1 cellular context compared by ENCODE assay signal in genomic region chr17:32126325-32126724, GRCh38.
TF ChIP-seq lines count a peak whose summit lies in the region.

No MANE protein-coding gene starts in this region.

TF ChIP-seq in GM23338, 12 proteins besides CTCF, POLR2A, EP300 and RAD21 (continued from another document):
- no peak for TF ChIP-seq ZNF462 (CRISPR knock-in tag; IDR thresholded peaks at IDR 0.05)
- no peak for TF ChIP-seq EZH2 (IDR thresholded peaks at IDR 0.05; ENCODE audit: low read depth, unreplicated experiment)
- TF ChIP-seq POLR2AphosphoS5 (IDR thresholded peaks at IDR 0.05; ENCODE audit: low read depth) = no peak
- TF ChIP-seq ZNF331 (CRISPR knock-in tag; IDR thresholded peaks at IDR 0.05; ENCODE audit: low read depth) = no peak
- no peak for TF ChIP-seq EZH2phosphoT487 (IDR thresholded peaks at IDR 0.05; ENCODE audit: unreplicated experiment)
- no peak for TF ChIP-seq JUNB (IDR thresholded peaks at IDR 0.05; ENCODE audit: unreplicated experiment)
- no peak for TF ChIP-seq NANOG (IDR thresholded peaks at IDR 0.05; ENCODE audit: borderline replicate concordance)
- no peak for TF ChIP-seq CREB1 (CRISPR knock-in tag; IDR thresholded peaks at IDR 0.05; ENCODE audit: low read depth)
- no peak for TF ChIP-seq ETS1 (IDR thresholded peaks at IDR 0.05)
- no peak for TF ChIP-seq STAT1 (IDR thresholded peaks at IDR 0.05; ENCODE audit: unreplicated experiment)
- TF ChIP-seq, protein P1, sequence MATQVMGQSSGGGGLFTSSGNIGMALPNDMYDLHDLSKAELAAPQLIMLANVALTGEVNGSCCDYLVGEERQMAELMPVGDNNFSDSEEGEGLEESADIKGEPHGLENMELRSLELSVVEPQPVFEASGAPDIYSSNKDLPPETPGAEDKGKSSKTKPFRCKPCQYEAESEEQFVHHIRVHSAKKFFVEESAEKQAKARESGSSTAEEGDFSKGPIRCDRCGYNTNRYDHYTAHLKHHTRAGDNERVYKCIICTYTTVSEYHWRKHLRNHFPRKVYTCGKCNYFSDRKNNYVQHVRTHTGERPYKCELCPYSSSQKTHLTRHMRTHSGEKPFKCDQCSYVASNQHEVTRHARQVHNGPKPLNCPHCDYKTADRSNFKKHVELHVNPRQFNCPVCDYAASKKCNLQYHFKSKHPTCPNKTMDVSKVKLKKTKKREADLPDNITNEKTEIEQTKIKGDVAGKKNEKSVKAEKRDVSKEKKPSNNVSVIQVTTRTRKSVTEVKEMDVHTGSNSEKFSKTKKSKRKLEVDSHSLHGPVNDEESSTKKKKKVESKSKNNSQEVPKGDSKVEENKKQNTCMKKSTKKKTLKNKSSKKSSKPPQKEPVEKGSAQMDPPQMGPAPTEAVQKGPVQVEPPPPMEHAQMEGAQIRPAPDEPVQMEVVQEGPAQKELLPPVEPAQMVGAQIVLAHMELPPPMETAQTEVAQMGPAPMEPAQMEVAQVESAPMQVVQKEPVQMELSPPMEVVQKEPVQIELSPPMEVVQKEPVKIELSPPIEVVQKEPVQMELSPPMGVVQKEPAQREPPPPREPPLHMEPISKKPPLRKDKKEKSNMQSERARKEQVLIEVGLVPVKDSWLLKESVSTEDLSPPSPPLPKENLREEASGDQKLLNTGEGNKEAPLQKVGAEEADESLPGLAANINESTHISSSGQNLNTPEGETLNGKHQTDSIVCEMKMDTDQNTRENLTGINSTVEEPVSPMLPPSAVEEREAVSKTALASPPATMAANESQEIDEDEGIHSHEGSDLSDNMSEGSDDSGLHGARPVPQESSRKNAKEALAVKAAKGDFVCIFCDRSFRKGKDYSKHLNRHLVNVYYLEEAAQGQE (IDR thresholded peaks at IDR 0.05; ENCODE audit: unreplicated experiment) = no peak
